In genomic region chr18:45783097-45784075, GRCh38 we compare ENCODE assay signal across 13 cellular contexts. TPM values are rescaled to one million over a fixed set of nuclear protein-coding genes. Genes with fewer than 3 reads are reported as not detected.
DNase-seq lines count a peak whose midpoint lies in the region; ATAC-seq and TF ChIP-seq lines count a peak whose summit lies in the region.
"Had no signal": no experiment of that assay in that cellular context is flagged by ENCODE, and none has a peak within 500 bp of the region (broad histone marks: within the 10 kb centered on the region; RNA-seq: fewer than 3 reads in every experiment).

No MANE protein-coding gene starts in this region.

- TF ChIP-seq CTCF in fibroblast of villous mesenchyme (IDR thresholded peaks at IDR 0.05; ENCODE audit: insufficient read depth, low read depth, low read length) (no peak), right atrium auricular region (IDR thresholded peaks at IDR 0.05) (no peak)

- ATAC-seq in SK-N-SH treated with all-trans-retinoic acid at 6 μM for 48 hours (peak; percentile 96), right cardiac atrium (no peak)
- ATAC-seq: activated CD8-positive, alpha-beta T cell treated with anti-CD3 and anti-CD28 coated beads, Interleukin-2, amount 10 ng/mL, durations not matched to agents 7 days and 5 days had no signal

- intact Hi-C loops in right cardiac atrium (cut with DNase I) = no loop called here

- no peaks in the 10 kb centered on the region for H3K9me3 ChIP-seq in right cardiac atrium (ENCODE audit: control insufficient read depth, low read length)
- no peaks in the 10 kb centered on the region for H3K9me3 ChIP-seq in right atrium auricular region
- H3K9me3 ChIP-seq: spleen had no signal

- H3K36me3 ChIP-seq in right atrium auricular region = no peaks in the 10 kb centered on the region
- H3K36me3 ChIP-seq: spleen had no signal

- H3K27ac ChIP-seq in right cardiac atrium (ENCODE audit: low read length) (no peak overlapping the region), right atrium auricular region (no peak overlapping the region)
- H3K27ac ChIP-seq: PC-9, spleen had no signal

- DNase-seq in ELR (ENCODE audit: low read depth) (peak; percentile 70), fibroblast of villous mesenchyme (ENCODE audit: low read depth) (peak; percentile 51), renal cortical epithelial cell (ENCODE audit: low read depth) (peak; percentile 72), right cardiac atrium (no peak), NCI-H2171 (lab: John Stamatoyannopoulos, UW) (no peak), right atrium auricular region (ENCODE audit: low spot score) (no peak), DMS 273 treated with DMSO at 0.1 percent for 48 hours (lab: John Stamatoyannopoulos, UW) (no peak)
- DNase-seq: activated CD8-positive, alpha-beta T cell treated with anti-CD3 and anti-CD28 coated beads, Interleukin-2, amount 10 ng/mL, durations not matched to agents 7 days and 5 days; activated naive CD4-positive, alpha-beta T cell treated with Interleukin-2 at 50 U/mL for 16 hours; MM.1S; PC-9; spleen had no signal

- peaks cover 3% of the 10 kb centered on the region for H3K4me1 ChIP-seq in right cardiac atrium (ENCODE audit: control insufficient read depth, insufficient read depth, low read length)
- H3K4me1 ChIP-seq in right atrium auricular region = peaks cover 0 to 4% of the 10 kb centered on the region in 2 donors

- no peak overlapping the region for H3K4me3 ChIP-seq in fibroblast of villous mesenchyme (ENCODE audit: low read depth, low read length)
- H3K4me3 ChIP-seq in right cardiac atrium (ENCODE audit: low read length) = no peak overlapping the region
- no peak overlapping the region for H3K4me3 ChIP-seq in right atrium auricular region
- H3K4me3 ChIP-seq: PC-9, spleen had no signal

- WGBS in right cardiac atrium = 79% methylated on average over 9 of the region's 9 CpGs

- H3K27me3 ChIP-seq in right cardiac atrium (ENCODE audit: control insufficient read depth, insufficient read depth) = no peaks in the 10 kb centered on the region
- H3K27me3 ChIP-seq in right atrium auricular region = no peaks in the 10 kb centered on the region

TF ChIP-seq in SK-N-SH treated with all-trans-retinoic acid at 6 μM for 48 hours, 23 proteins besides CTCF, POLR2A, EP300 and RAD21:
- TF ChIP-seq CSRNP3 (CRISPR knock-in tag; IDR thresholded peaks at IDR 0.05) (no peak), GLIS3 (CRISPR knock-in tag; IDR thresholded peaks at IDR 0.05) (no peak), SNAI2 (CRISPR knock-in tag; IDR thresholded peaks at IDR 0.05) (no peak), ISL1 (CRISPR knock-in tag; IDR thresholded peaks at IDR 0.05) (no peak), TCF4 (CRISPR knock-in tag; IDR thresholded peaks at IDR 0.05; ENCODE audit: borderline replicate concordance) (no peak), POU6F1 (CRISPR knock-in tag; IDR thresholded peaks at IDR 0.05; ENCODE audit: borderline replicate concordance, low read depth) (no peak), BACH2 (CRISPR knock-in tag; IDR thresholded peaks at IDR 0.05; ENCODE audit: borderline replicate concordance) (no peak), ZNF8 (CRISPR knock-in tag; IDR thresholded peaks at IDR 0.05) (no peak), PATZ1 (CRISPR knock-in tag; IDR thresholded peaks at IDR 0.05; ENCODE audit: borderline replicate concordance) (no peak), ZFP30 (CRISPR knock-in tag; IDR thresholded peaks at IDR 0.05) (no peak), ZNF565 (CRISPR knock-in tag; conservative IDR thresholded peaks at IDR 0.05; ENCODE audit: low read depth) (no peak), ARNTL (CRISPR knock-in tag; IDR thresholded peaks at IDR 0.05; ENCODE audit: borderline replicate concordance, low read depth) (no peak)

RNA-seq across cellular contexts. Expression of gene SIGLEC15, which starts 42.1 kb away (rescaled TPM):
- total RNA-seq in fibroblast of villous mesenchyme (0.43 and 0.97 TPM in 2 replicates), renal cortical epithelial cell (1.1 and 2.1 TPM in 2 replicates), right cardiac atrium (under 1 TPM in 3 of 4 donors, not detected in 1; 0.11 to 0.38 (median 0.31) TPM), right atrium auricular region (1 to 10 TPM in 1 of 2 donors, not detected in 1; 1.9 TPM)
- 0.09 TPM for polyA plus RNA-seq in right cardiac atrium
- total RNA-seq: activated CD8-positive, alpha-beta T cell treated with anti-CD3 and anti-CD28 coated beads, Interleukin-2, amount 10 ng/mL, durations not matched to agents 7 days and 5 days had no signal

RNA-seq across cellular contexts. Expression of gene SLC14A1, which starts 59.4 kb away (rescaled TPM):
- total RNA-seq in fibroblast of villous mesenchyme = 0.86 and 9.3 TPM in 2 replicates
- total RNA-seq in renal cortical epithelial cell = 0.15 and 0.17 TPM in 2 replicates
- 10 to 100 TPM in 1 of 4 donors, 1 to 10 TPM in 3; 5.2 to 15.7 (median 8.9) TPM for total RNA-seq in right cardiac atrium
- polyA plus RNA-seq in right cardiac atrium = 11.5 TPM
- total RNA-seq in right atrium auricular region = 10 to 100 TPM; 11.4 to 23.9 TPM
- total RNA-seq: PC-9 had no signal

Comparison
In these comparisons a context has a peak if more than half of its experiments do, and no peak if none do; other contexts are left out.
1. DNase-seq: peak in ELR (single experiment), fibroblast of villous mesenchyme (single experiment) and renal cortical epithelial cell (single experiment); none in right cardiac atrium (0 of 3), NCI-H2171 (single experiment), right atrium auricular region (single experiment) and DMS 273 treated with DMSO at 0.1 percent for 48 hours (single experiment).